ENCODE assay signal across 21 cellular contexts in genomic region chr17:29847118-29847517, GRCh38.
"Had no signal": no experiment of that assay in that cellular context is flagged by ENCODE, and none has a peak within 500 bp of the region (broad histone marks: within the 10 kb centered on the region; RNA-seq: fewer than 3 reads in every experiment).

No MANE protein-coding gene starts in this region.

- H3K36me3 Mint-ChIP-seq: WTC11 had no signal

- H3K27ac ChIP-seq: RWPE1 had no signal

- H3K27ac Mint-ChIP-seq: activated CD8-positive, alpha-beta T cell treated with anti-CD3 and anti-CD28 coated beads, Interleukin-2, amount 10 ng/mL, durations not matched to agents 7 days and 5 days; activated naive CD4-positive, alpha-beta T cell treated with anti-CD3 and anti-CD28 coated beads, Interleukin-2, amount 50 U/mL, for 24 hours; T-helper 1 cell treated with Interleukin-12 subunit alpha and Interleukin-12 subunit beta and Interleukin-4 antibody, amounts not matched to agents 30 μg/mL and 1 μg/mL, for 36 hours had no signal

- H3K36me3 ChIP-seq: Peyer's patch had no signal

- H3K4me3 Mint-ChIP-seq: activated CD8-positive, alpha-beta T cell treated with anti-CD3 and anti-CD28 coated beads, Interleukin-2, amount 10 ng/mL, durations not matched to agents 7 days and 5 days; activated naive CD4-positive, alpha-beta T cell treated with anti-CD3 and anti-CD28 coated beads, Interleukin-2, amount 50 U/mL, for 24 hours; T-helper 1 cell treated with Interleukin-12 subunit alpha and Interleukin-12 subunit beta and Interleukin-4 antibody, amounts not matched to agents 30 μg/mL and 1 μg/mL, for 36 hours; WTC11 had no signal

- H3K27me3 ChIP-seq: Peyer's patch had no signal

- DNase-seq: activated CD4-positive, alpha-beta T cell treated with anti-CD3 and anti-CD28 coated beads for 48 hours; activated CD4-positive, alpha-beta T cell treated with anti-CD3 and anti-CD28 coated beads, Interleukin-2, amount 50 U/mL, for 4 hours; activated CD4-positive, CD25-positive, alpha-beta regulatory T cell treated with anti-CD3 and anti-CD28 coated beads, Interleukin-2, amount 50 U/mL, for 72 hours; activated CD8-positive, alpha-beta memory T cell treated with anti-CD3 and anti-CD28 coated beads, Interleukin-2, amount 50 U/mL, for 48 hours; activated CD8-positive, alpha-beta T cell treated with anti-CD3 and anti-CD28 coated beads, Interleukin-2, amount 10 ng/mL, durations not matched to agents 7 days and 5 days; activated T-cell treated with anti-CD3 and anti-CD28 coated beads, Interleukin-2, amount 50 U/mL, for 1 hour; aorta; Kasumi-1; NCI-H1105 treated with DMSO at 0.1 percent for 48 hours; NCI-H1436 treated with DMSO at 0.1 percent for 48 hours; NCI-H187; NCI-H2081; NCI-H510A treated with DMSO at 0.1 percent for 48 hours; NCI-H69; NK-92 treated with Interleukin-12 subunit alpha and Interleukin-12 subunit beta, amount 100 ng/mL, for 24 hours; Peyer's patch; SHP77 treated with DMSO at 0.1 percent for 48 hours had no signal

- H3K9me3 ChIP-seq: Peyer's patch had no signal

- H3K27me3 Mint-ChIP-seq: activated naive CD4-positive, alpha-beta T cell treated with anti-CD3 and anti-CD28 coated beads, Interleukin-2, amount 50 U/mL, for 24 hours had no signal

- ATAC-seq: activated CD8-positive, alpha-beta T cell treated with anti-CD3 and anti-CD28 coated beads, Interleukin-2, amount 10 ng/mL, durations not matched to agents 7 days and 5 days had no signal

- H3K4me3 ChIP-seq: Peyer's patch had no signal

- H3K9me3 Mint-ChIP-seq: activated naive CD4-positive, alpha-beta T cell treated with anti-CD3 and anti-CD28 coated beads, Interleukin-2, amount 50 U/mL, for 24 hours; T-helper 1 cell treated with Interleukin-12 subunit alpha and Interleukin-12 subunit beta and Interleukin-4 antibody, amounts not matched to agents 30 μg/mL and 1 μg/mL, for 36 hours had no signal
